1 cellular context compared by ENCODE assay signal in the genomic region with DNA sequence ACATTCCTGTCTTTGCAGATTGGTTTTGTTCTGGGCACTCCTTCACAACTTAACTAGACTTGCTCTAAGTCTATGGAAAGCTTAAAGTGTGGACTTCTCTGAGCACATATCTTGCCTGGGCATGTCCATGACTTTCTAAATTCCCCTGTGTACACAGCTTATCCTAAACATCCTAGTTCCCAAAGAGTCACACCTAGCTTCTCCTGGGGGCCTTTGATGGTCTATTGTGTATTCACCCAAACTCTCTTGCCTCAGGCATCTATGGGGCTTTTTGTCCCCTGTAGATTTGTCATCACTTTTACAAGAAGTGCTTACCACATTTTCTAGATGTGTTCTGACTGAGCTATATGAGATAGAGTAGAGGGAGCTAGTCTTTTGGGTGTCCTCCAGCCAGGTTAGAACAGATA.
TF ChIP-seq lines count a peak whose summit lies in the region.

No MANE protein-coding gene starts in this region.

TF ChIP-seq in GM23338, 12 proteins besides CTCF, POLR2A, EP300 and RAD21 (continued from another document):
- TF ChIP-seq, protein P1, sequence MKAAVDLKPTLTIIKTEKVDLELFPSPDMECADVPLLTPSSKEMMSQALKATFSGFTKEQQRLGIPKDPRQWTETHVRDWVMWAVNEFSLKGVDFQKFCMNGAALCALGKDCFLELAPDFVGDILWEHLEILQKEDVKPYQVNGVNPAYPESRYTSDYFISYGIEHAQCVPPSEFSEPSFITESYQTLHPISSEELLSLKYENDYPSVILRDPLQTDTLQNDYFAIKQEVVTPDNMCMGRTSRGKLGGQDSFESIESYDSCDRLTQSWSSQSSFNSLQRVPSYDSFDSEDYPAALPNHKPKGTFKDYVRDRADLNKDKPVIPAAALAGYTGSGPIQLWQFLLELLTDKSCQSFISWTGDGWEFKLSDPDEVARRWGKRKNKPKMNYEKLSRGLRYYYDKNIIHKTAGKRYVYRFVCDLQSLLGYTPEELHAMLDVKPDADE (IDR thresholded peaks at IDR 0.05) = no peak
- TF ChIP-seq, protein P2, sequence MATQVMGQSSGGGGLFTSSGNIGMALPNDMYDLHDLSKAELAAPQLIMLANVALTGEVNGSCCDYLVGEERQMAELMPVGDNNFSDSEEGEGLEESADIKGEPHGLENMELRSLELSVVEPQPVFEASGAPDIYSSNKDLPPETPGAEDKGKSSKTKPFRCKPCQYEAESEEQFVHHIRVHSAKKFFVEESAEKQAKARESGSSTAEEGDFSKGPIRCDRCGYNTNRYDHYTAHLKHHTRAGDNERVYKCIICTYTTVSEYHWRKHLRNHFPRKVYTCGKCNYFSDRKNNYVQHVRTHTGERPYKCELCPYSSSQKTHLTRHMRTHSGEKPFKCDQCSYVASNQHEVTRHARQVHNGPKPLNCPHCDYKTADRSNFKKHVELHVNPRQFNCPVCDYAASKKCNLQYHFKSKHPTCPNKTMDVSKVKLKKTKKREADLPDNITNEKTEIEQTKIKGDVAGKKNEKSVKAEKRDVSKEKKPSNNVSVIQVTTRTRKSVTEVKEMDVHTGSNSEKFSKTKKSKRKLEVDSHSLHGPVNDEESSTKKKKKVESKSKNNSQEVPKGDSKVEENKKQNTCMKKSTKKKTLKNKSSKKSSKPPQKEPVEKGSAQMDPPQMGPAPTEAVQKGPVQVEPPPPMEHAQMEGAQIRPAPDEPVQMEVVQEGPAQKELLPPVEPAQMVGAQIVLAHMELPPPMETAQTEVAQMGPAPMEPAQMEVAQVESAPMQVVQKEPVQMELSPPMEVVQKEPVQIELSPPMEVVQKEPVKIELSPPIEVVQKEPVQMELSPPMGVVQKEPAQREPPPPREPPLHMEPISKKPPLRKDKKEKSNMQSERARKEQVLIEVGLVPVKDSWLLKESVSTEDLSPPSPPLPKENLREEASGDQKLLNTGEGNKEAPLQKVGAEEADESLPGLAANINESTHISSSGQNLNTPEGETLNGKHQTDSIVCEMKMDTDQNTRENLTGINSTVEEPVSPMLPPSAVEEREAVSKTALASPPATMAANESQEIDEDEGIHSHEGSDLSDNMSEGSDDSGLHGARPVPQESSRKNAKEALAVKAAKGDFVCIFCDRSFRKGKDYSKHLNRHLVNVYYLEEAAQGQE (IDR thresholded peaks at IDR 0.05; ENCODE audit: unreplicated experiment) = no peak
- TF ChIP-seq ZNF331 (CRISPR knock-in tag; IDR thresholded peaks at IDR 0.05; ENCODE audit: low read depth) (no peak), EZH2phosphoT487 (IDR thresholded peaks at IDR 0.05; ENCODE audit: unreplicated experiment) (no peak), STAT1 (IDR thresholded peaks at IDR 0.05; ENCODE audit: unreplicated experiment) (no peak)
